ENCODE assay signal across 9 cellular contexts in the genomic region with DNA sequence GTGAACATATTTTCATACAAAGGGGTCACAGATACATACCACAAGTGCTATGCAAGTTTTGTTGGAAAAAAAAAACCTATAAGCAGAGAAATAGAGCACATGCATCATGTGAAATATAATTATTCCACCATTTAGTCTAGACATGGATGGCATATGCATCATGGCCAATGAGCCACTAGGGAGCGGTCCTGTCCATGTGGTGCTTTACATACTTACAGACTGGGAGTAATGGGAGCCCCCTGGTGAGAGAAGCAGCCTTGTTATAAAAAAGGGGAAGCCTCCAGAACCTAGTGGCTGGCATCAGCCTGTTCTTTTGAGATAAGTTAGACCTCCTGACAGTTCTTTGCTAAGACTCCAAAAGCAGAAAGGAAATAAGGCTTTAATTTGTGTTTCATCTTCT.
A peak's percentile ranks its signal among the peaks of the same experiment; 100 is the strongest.
DNase-seq lines count a peak whose midpoint lies in the region; ATAC-seq and TF ChIP-seq lines count a peak whose summit lies in the region.
"Had no signal": no experiment of that assay in that cellular context is flagged by ENCODE, and none has a peak within 500 bp of the region (broad histone marks: within the 10 kb centered on the region; RNA-seq: fewer than 3 reads in every experiment).

No MANE protein-coding gene starts in this region.

- H3K4me1 Mint-ChIP-seq in MCF 10A (ENCODE audit: insufficient read depth, unreplicated experiment), result no peaks in the 10 kb centered on the region
- H3K4me1 Mint-ChIP-seq in chondrocyte (ENCODE audit: low read depth), result no peaks in the 10 kb centered on the region
- no peaks in the 10 kb centered on the region for H3K4me1 Mint-ChIP-seq in type B pancreatic cell (ENCODE audit: unreplicated experiment)
- H3K4me1 Mint-ChIP-seq: memory B cell had no signal

- DNase-seq in MCF 10A (ENCODE audit: unreplicated experiment) (peak; percentile 50), breast epithelium (ENCODE audit: low spot score in 2 of 2) (no peak), NCI-H82 treated with DMSO at 0.1 percent for 48 hours (lab: John Stamatoyannopoulos, UW; ENCODE audit: unreplicated experiment) (peak; percentile 29), chondrocyte (ENCODE audit: low spot score) (no peak), type B pancreatic cell (ENCODE audit: extremely low spot score, unreplicated experiment) (no peak), heart right ventricle (no peak)
- DNase-seq in activated CD4-positive, alpha-beta T cell treated with anti-CD3 and anti-CD28 coated beads, Interleukin-2, amount 50 U/mL, for 4 hours, result no peak

- no peak overlapping the region for H3K4me3 ChIP-seq in breast epithelium
- H3K4me3 ChIP-seq in heart right ventricle, result no peak overlapping the region

- no peaks in the 10 kb centered on the region for H3K27me3 ChIP-seq in breast epithelium
- no peaks in the 10 kb centered on the region for H3K27me3 ChIP-seq in heart right ventricle

- H3K36me3 ChIP-seq in breast epithelium (no peaks in the 10 kb centered on the region), heart right ventricle (no peaks in the 10 kb centered on the region)

- no peak for ATAC-seq in heart right ventricle
- no peak for ATAC-seq in GM18870 (IDR thresholded peaks at IDR 0.05; ENCODE audit: unreplicated experiment)

- H3K36me3 Mint-ChIP-seq in MCF 10A (ENCODE audit: insufficient read depth, unreplicated experiment) (no peaks in the 10 kb centered on the region), chondrocyte (ENCODE audit: low read depth) (no peaks in the 10 kb centered on the region), type B pancreatic cell (no peaks in the 10 kb centered on the region)
- H3K36me3 Mint-ChIP-seq: memory B cell had no signal

- intact Hi-C loops in MCF 10A (cut with micrococcal nuclease), result no loop called here
- intact Hi-C loops in breast epithelium (cut with DNase I; ENCODE audit: low total_unique reads), result no loop called here
- intact Hi-C loops in heart right ventricle (cut with DNase I), result no loop called here

- CTCF ChIA-PET in MCF 10A (lab: Yijun Ruan, JAX), result no interaction called here

- WGBS in heart right ventricle, 2 donors, result 61 to 83% methylated on average over 1 of the region's 1 CpG

- BruUV-seq in MCF 10A (replicated peaks; lab: Mats Ljungman, UMichigan), result no TSS peak

- TF ChIP-seq CTCF in MCF 10A (IDR thresholded peaks at IDR 0.05; ENCODE audit: unreplicated experiment) (peak; percentile 9), breast epithelium (IDR thresholded peaks at IDR 0.05) (no peak), chondrocyte (IDR thresholded peaks at IDR 0.05) (peak; percentile 15), type B pancreatic cell (conservative IDR thresholded peaks at IDR 0.05) (peak; percentile 58), heart right ventricle (IDR thresholded peaks at IDR 0.05) (peak in 3 of 9 donors; percentile 5 to 32 (median 11))

- no peak overlapping the region for H3K4me3 Mint-ChIP-seq in MCF 10A (ENCODE audit: unreplicated experiment)
- no peak overlapping the region for H3K4me3 Mint-ChIP-seq in chondrocyte (ENCODE audit: unreplicated experiment)
- no peak overlapping the region for H3K4me3 Mint-ChIP-seq in type B pancreatic cell
- H3K4me3 Mint-ChIP-seq: memory B cell had no signal

- H3K27me3 Mint-ChIP-seq in MCF 10A (ENCODE audit: insufficient read depth, unreplicated experiment), result no peaks in the 10 kb centered on the region
- no peaks in the 10 kb centered on the region for H3K27me3 Mint-ChIP-seq in chondrocyte (ENCODE audit: low read depth)
- no peaks in the 10 kb centered on the region for H3K27me3 Mint-ChIP-seq in type B pancreatic cell
- H3K27me3 Mint-ChIP-seq: memory B cell had no signal

- H3K27ac Mint-ChIP-seq in MCF 10A (ENCODE audit: low read depth, unreplicated experiment) (no peak overlapping the region), chondrocyte (ENCODE audit: unreplicated experiment) (no peak overlapping the region), type B pancreatic cell (no peak overlapping the region)
- H3K27ac Mint-ChIP-seq: memory B cell had no signal

- H3K27ac ChIP-seq in breast epithelium, result no peak overlapping the region
- no peak overlapping the region for H3K27ac ChIP-seq in heart right ventricle

- H3K9me3 Mint-ChIP-seq in MCF 10A (ENCODE audit: unreplicated experiment), result no peaks in the 10 kb centered on the region
- H3K9me3 Mint-ChIP-seq in chondrocyte (ENCODE audit: low read depth), result peaks cover 2% of the 10 kb centered on the region
- H3K9me3 Mint-ChIP-seq in type B pancreatic cell, result no peaks in the 10 kb centered on the region

- TF ChIP-seq POLR2A in breast epithelium (IDR thresholded peaks at IDR 0.05), result no peak

- no peaks in the 10 kb centered on the region for H3K4me1 ChIP-seq in breast epithelium
- H3K4me1 ChIP-seq in heart right ventricle, result no peaks in the 10 kb centered on the region

- POLR2A ChIA-PET in MCF 10A (lab: Yijun Ruan, JAX), result no interaction called here

- H3K9me3 ChIP-seq in breast epithelium, result no peaks in the 10 kb centered on the region
- H3K9me3 ChIP-seq in heart right ventricle, result peaks cover 0 to 10% (median 0%) of the 10 kb centered on the region in 11 donors

Comparison
In these comparisons a context has a peak if more than half of its experiments do, and no peak if none do; other contexts are left out.
1. DNase-seq: peak in MCF 10A (single experiment) and NCI-H82 treated with DMSO at 0.1 percent for 48 hours (single experiment); none in breast epithelium (0 of 2), chondrocyte (single experiment), type B pancreatic cell (single experiment), heart right ventricle (0 of 2) and activated CD4-positive, alpha-beta T cell treated with anti-CD3 and anti-CD28 coated beads, Interleukin-2, amount 50 U/mL, for 4 hours (0 of 2).
2. CTCF ChIP-seq: peak in MCF 10A (single experiment), chondrocyte (single experiment) and type B pancreatic cell (single experiment); none in breast epithelium (0 of 3).